ENCODE assay signal across 18 cellular contexts in the genomic region with DNA sequence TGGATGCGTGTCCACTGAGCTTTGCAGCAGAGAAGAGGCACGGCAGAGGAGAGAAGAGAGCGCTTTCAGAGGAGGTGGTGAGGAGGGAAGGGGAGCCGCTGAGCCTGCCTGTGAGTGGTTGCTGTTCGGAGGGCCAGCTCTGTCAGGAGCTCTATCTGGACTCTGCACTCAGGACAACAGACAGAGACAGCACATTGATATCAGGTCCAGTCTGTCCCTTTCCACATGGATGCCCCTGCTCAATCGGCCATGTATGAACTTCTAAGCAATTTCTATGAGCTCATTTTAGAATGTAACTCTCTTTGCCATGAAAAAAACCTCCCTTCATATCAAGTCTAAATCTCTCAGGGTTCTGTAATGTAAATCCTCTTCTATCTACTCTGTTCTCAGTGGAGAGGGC.
"Had no signal": no experiment of that assay in that cellular context is flagged by ENCODE, and none has a peak within 500 bp of the region (broad histone marks: within the 10 kb centered on the region; RNA-seq: fewer than 3 reads in every experiment).

No MANE protein-coding gene starts in this region.

- H3K27me3 ChIP-seq: breast epithelium, esophagus squamous epithelium, spleen, testis had no signal

- H3K4me1 ChIP-seq: breast epithelium, esophagus squamous epithelium, testis had no signal

- H3K36me3 ChIP-seq: breast epithelium, esophagus squamous epithelium, spleen had no signal

- H3K27ac ChIP-seq: breast epithelium, esophagus squamous epithelium, spleen, testis had no signal

- H3K9me3 ChIP-seq: breast epithelium, esophagus squamous epithelium, spleen, testis had no signal

- DNase-seq: activated CD4-positive, alpha-beta T cell treated with anti-CD3 and anti-CD28 coated beads, Interleukin-2, amount 10 ng/mL, durations not matched to agents 24 days and 14 days; activated CD4-positive, CD25-positive, alpha-beta regulatory T cell; activated CD8-positive, alpha-beta memory T cell treated with anti-CD3 and anti-CD28 coated beads, Interleukin-2, amount 50 U/mL, for 4 hours; activated naive CD4-positive, alpha-beta T cell treated with anti-CD3 and anti-CD28 coated beads, Interleukin-2, amount 10 ng/mL, durations not matched to agents 7 days and 5 days; activated naive CD8-positive, alpha-beta T cell treated with anti-CD3 and anti-CD28 coated beads, Interleukin-2, amount 50 U/mL, for 24 hours; activated T-cell treated with anti-CD3 and anti-CD28 coated beads, Interleukin-2, amount 50 U/mL, for 4 hours; anterior cingulate cortex; effector CD8-positive, alpha-beta T cell; esophagus squamous epithelium; immature natural killer cell; left colon; spleen; stimulated activated CD4-positive, alpha-beta T cell treated with anti-CD3 and anti-CD28 coated beads, Interleukin-4, amount 100 ng/mL, for 4 hours; T-helper 1 cell; T-helper 9 cell; testis had no signal

- H3K4me3 ChIP-seq: breast epithelium, esophagus squamous epithelium, lung, spleen, testis had no signal
